17 cellular contexts compared by ENCODE assay signal in genomic region chr6:72406517-72406916, GRCh38.
A peak's percentile ranks its signal among the peaks of the same experiment; 100 is the strongest.
DNase-seq lines count a peak whose midpoint lies in the region; ATAC-seq and TF ChIP-seq lines count a peak whose summit lies in the region.
"Had no signal": no experiment of that assay in that cellular context is flagged by ENCODE, and none has a peak within 500 bp of the region (broad histone marks: within the 10 kb centered on the region; RNA-seq: fewer than 3 reads in every experiment).

No MANE protein-coding gene starts in this region.

- H3K9me3 ChIP-seq in T-helper 17 cell (ENCODE audit: control insufficient read depth, low read length, poor library complexity, severe bottlenecking): no peaks in the 10 kb centered on the region
- H3K9me3 ChIP-seq: prostate gland, suprapubic skin had no signal

- H3K27ac Mint-ChIP-seq in T-helper 17 cell: peak overlapping the region; percentile 6
- H3K27ac Mint-ChIP-seq in nephron progenitor cell: no peak overlapping the region
- H3K27ac Mint-ChIP-seq in T-cell: no peak overlapping the region
- H3K27ac Mint-ChIP-seq: activated CD4-positive, alpha-beta memory T cell treated with anti-CD3 and anti-CD28 coated beads for 36 hours; nephron had no signal

- CTCF ChIA-PET in T-cell (lab: Charles Lee): no interaction called here

- peaks cover 12% of the 10 kb centered on the region for H3K27me3 Mint-ChIP-seq in T-helper 17 cell
- no peaks in the 10 kb centered on the region for H3K27me3 Mint-ChIP-seq in nephron progenitor cell (ENCODE audit: low read depth, poor library complexity)
- H3K27me3 Mint-ChIP-seq in T-cell: peaks cover 3 to 10% of the 10 kb centered on the region in 2 donors
- H3K27me3 Mint-ChIP-seq: activated CD4-positive, alpha-beta memory T cell treated with anti-CD3 and anti-CD28 coated beads for 36 hours had no signal

- POLR2A ChIA-PET in T-cell (lab: Charles Lee): no interaction called here

- DNase-seq in T-helper 17 cell: no peak
- no peak for DNase-seq in nephron progenitor cell
- DNase-seq in T-cell: no peak
- no peak for DNase-seq in GF-D8 (lab: John Stamatoyannopoulos, UW)
- DNase-seq: activated CD4-positive, alpha-beta memory T cell treated with anti-CD3 and anti-CD28 coated beads for 36 hours; activated naive CD4-positive, alpha-beta T cell treated with anti-CD3 and anti-CD28 coated beads, Interleukin-2, amount 50 U/mL, for 16 hours; activated T-cell treated with anti-CD3 and anti-CD28 coated beads, Interleukin-2, amount 50 U/mL, for 1 hour; hypothalamus; KG1; kidney glomerular epithelial cell; NCI-H1417 treated with DMSO at 0.1 percent for 48 hours had no signal

- H3K4me3 Mint-ChIP-seq in T-helper 17 cell (no peak overlapping the region), nephron progenitor cell (no peak overlapping the region), T-cell (no peak overlapping the region)
- H3K4me3 Mint-ChIP-seq: activated CD4-positive, alpha-beta memory T cell treated with anti-CD3 and anti-CD28 coated beads for 36 hours; nephron had no signal

- H3K9me3 Mint-ChIP-seq in nephron progenitor cell: peaks cover 6% of the 10 kb centered on the region
- H3K9me3 Mint-ChIP-seq in T-cell: no peaks in the 10 kb centered on the region
- H3K9me3 Mint-ChIP-seq: activated CD4-positive, alpha-beta memory T cell treated with anti-CD3 and anti-CD28 coated beads for 36 hours; nephron had no signal

- ATAC-seq in GM19035 (IDR thresholded peaks at IDR 0.05; ENCODE audit: unreplicated experiment): peak; percentile 67
- ATAC-seq in GM21619 (IDR thresholded peaks at IDR 0.05; ENCODE audit: unreplicated experiment): peak; percentile 85
- ATAC-seq in HG03039 (IDR thresholded peaks at IDR 0.05; ENCODE audit: unreplicated experiment): peak; percentile 45
- ATAC-seq in T-helper 17 cell: no peak
- no peak for ATAC-seq in T-cell (replicated peaks in 1 of 4)

- TF ChIP-seq CTCF in nephron progenitor cell (IDR thresholded peaks at IDR 0.05): no peak

- peaks cover 3% of the 10 kb centered on the region for H3K36me3 Mint-ChIP-seq in T-helper 17 cell (ENCODE audit: low read depth)
- no peaks in the 10 kb centered on the region for H3K36me3 Mint-ChIP-seq in nephron progenitor cell (ENCODE audit: low read depth)
- H3K36me3 Mint-ChIP-seq in T-cell: no peaks in the 10 kb centered on the region
- H3K36me3 Mint-ChIP-seq: activated CD4-positive, alpha-beta memory T cell treated with anti-CD3 and anti-CD28 coated beads for 36 hours had no signal

- peaks cover 2% of the 10 kb centered on the region for H3K4me1 Mint-ChIP-seq in T-helper 17 cell
- H3K4me1 Mint-ChIP-seq in nephron progenitor cell: peaks cover 24% of the 10 kb centered on the region
- no peaks in the 10 kb centered on the region for H3K4me1 Mint-ChIP-seq in T-cell

Comparison
In these comparisons a context has a peak if more than half of its experiments do, and no peak if none do; other contexts are left out.
1. ATAC-seq: peak in GM19035 (single experiment), GM21619 (single experiment) and HG03039 (single experiment); none in T-helper 17 cell (single experiment) and T-cell (0 of 4).